ENCODE assay signal across 21 cellular contexts in the genomic region with DNA sequence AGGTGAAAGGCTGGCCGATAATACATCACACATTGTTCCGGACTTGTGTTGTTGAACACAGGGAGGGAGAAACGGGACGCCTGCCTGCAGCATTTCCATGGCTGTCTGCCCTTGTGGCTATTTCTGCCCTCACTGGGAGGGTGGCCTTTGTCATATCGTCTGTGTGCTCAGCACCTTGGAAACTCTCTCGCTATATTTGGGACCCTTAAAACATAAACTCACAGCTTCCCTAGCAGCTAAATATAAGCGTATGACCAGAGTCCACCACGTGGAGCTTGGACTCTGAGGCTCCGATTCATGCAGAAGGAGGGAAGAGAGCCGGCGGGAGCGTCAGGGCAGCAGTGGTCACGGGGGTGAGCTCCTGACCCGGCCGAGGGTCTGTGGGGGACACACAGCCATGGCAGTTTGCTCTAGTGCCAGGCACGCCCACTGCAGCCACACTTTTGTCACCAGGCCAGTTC.
A peak's percentile ranks its signal among the peaks of the same experiment; 100 is the strongest.
DNase-seq lines count a peak whose midpoint lies in the region; ATAC-seq, FAIRE-seq and TF ChIP-seq lines count a peak whose summit lies in the region.
"Had no signal": no experiment of that assay in that cellular context is flagged by ENCODE, and none has a peak within 500 bp of the region (broad histone marks: within the 10 kb centered on the region; RNA-seq: fewer than 3 reads in every experiment).

No MANE protein-coding gene starts in this region.

- BruUV-seq in HepG2 (replicated peaks; lab: Mats Ljungman, UMichigan), result no TSS peak

- H3K4me1 Mint-ChIP-seq in brain, result peaks cover 55% of the 10 kb centered on the region
- H3K4me1 Mint-ChIP-seq: CD8-positive, alpha-beta memory T cell had no signal

- no peaks in the 10 kb centered on the region for H3K79me2 ChIP-seq in HepG2 (ENCODE audit: insufficient read depth, low read length)

- WGBS in heart left ventricle, 4 donors, result 34 to 44% (median 40%) methylated on average over 16 of the region's 16 CpGs
- WGBS in HepG2 (ENCODE audit: low lambda C conversion rate), result 5% methylated on average over 16 of the region's 16 CpGs

- H3K36me3 Mint-ChIP-seq in brain, result peaks cover under 1% of the 10 kb centered on the region
- H3K36me3 Mint-ChIP-seq: CD8-positive, alpha-beta memory T cell had no signal

- H3K27ac ChIP-seq in heart left ventricle (peak overlapping the region; percentile 49 to 92 (median 80)), HepG2 (ENCODE audit: extremely low read length, insufficient read depth, low read length) (no peak overlapping the region)
- H3K27ac ChIP-seq: BLaER1, GM23248, Peyer's patch had no signal

- TF ChIP-seq RAD21 in HepG2 (CRISPR knock-in tag; IDR thresholded peaks at IDR 0.05), result no peak

- H3K9me3 ChIP-seq in heart left ventricle (no peaks in the 10 kb centered on the region), HepG2 (ENCODE audit: low read length) (no peaks in the 10 kb centered on the region)
- H3K9me3 ChIP-seq: BLaER1, Peyer's patch had no signal

- H2AFZ ChIP-seq in HepG2 (ENCODE audit: low read length), result no peak overlapping the region
- H2AFZ ChIP-seq: GM23248 had no signal

- peaks cover 11% of the 10 kb centered on the region for H3K27me3 Mint-ChIP-seq in brain

- TF ChIP-seq POLR2A in heart left ventricle (IDR thresholded peaks at IDR 0.05), result peak; percentile 20 to 53
- no peak for TF ChIP-seq POLR2A in HepG2 (IDR thresholded peaks at IDR 0.05; ENCODE audit: insufficient read depth in 1 of 2, low read depth in 2 of 2, low read length in 2 of 2)

- peaks cover 0 to 26% (median 2%) of the 10 kb centered on the region in 12 donors for H3K4me1 ChIP-seq in heart left ventricle
- H3K4me1 ChIP-seq in HepG2 (ENCODE audit: insufficient read depth, low read length), result peaks cover 12% of the 10 kb centered on the region
- H3K4me1 ChIP-seq: BLaER1, Peyer's patch had no signal

- peak overlapping the region in 3 of 12 donors; percentile 2 to 19 (median 5) for H3K4me3 ChIP-seq in heart left ventricle
- peak overlapping the region in 1 of 3 experiments; percentile 26; a peak in 1 of 6 replicates for H3K4me3 ChIP-seq in HepG2 (replicated peaks in 1 of 3; ENCODE audit: insufficient read depth in 1 of 3, low read depth in 2 of 3, low read length in 3 of 3)
- H3K4me3 ChIP-seq: BLaER1, GM23248, Peyer's patch had no signal

- peak; percentile 97 to 98 (median 98) for ATAC-seq in heart left ventricle
- peak; percentile 52 for ATAC-seq in HepG2
- ATAC-seq in HG02571 (IDR thresholded peaks at IDR 0.05; ENCODE audit: unreplicated experiment), result no peak
- no peak for ATAC-seq in GM18870 (IDR thresholded peaks at IDR 0.05; ENCODE audit: unreplicated experiment)
- ATAC-seq in HG02885 (IDR thresholded peaks at IDR 0.05; ENCODE audit: poor library complexity, unreplicated experiment), result no peak
- ATAC-seq: HCT116 had no signal

- in situ Hi-C loops in HepG2 (cut with HindIII; ENCODE audit: extremely low pct_ligation_motif_present, low pct_unique_long_range_greater_than_20kb), result no loop called here

- H3K9ac ChIP-seq in HepG2 (ENCODE audit: insufficient read depth, low read depth, low read length), result no peak overlapping the region
- H3K9ac ChIP-seq: BLaER1, GM23248 had no signal

- H3K27me3 ChIP-seq in heart left ventricle, result no peaks in the 10 kb centered on the region
- peaks cover 6 to 26% of the 10 kb centered on the region in 2 experiments for H3K27me3 ChIP-seq in HepG2 (ENCODE audit: control insufficient read depth in 1 of 2, insufficient read depth in 2 of 2, low read length in 2 of 2)
- H3K27me3 ChIP-seq: BLaER1, Peyer's patch had no signal

- H3K4me3 Mint-ChIP-seq in brain, result no peak overlapping the region
- H3K4me3 Mint-ChIP-seq: CD8-positive, alpha-beta memory T cell had no signal

- no peaks in the 10 kb centered on the region for H4K20me1 ChIP-seq in HepG2 (ENCODE audit: insufficient read depth, low read length)
- H4K20me1 ChIP-seq: BLaER1 had no signal

- peaks cover 0 to 4% (median 0%) of the 10 kb centered on the region in 5 experiments for H3K9me3 Mint-ChIP-seq in brain
- H3K9me3 Mint-ChIP-seq: CD8-positive, alpha-beta memory T cell had no signal

- TF ChIP-seq EP300 in HepG2 (IDR thresholded peaks at IDR 0.05; ENCODE audit: low read depth in 2 of 2, low read length in 2 of 2), result no peak
- TF ChIP-seq EP300 in HepG2 (CRISPR knock-in tag; IDR thresholded peaks at IDR 0.05; ENCODE audit: borderline replicate concordance), result no peak

- intact Hi-C loops in heart left ventricle (cut with DNase I) (loop anchor here in 1 of 10 donors (1.0 kb wide), 1 partner anchor 12 kb away; no protein-coding TSS in a partner anchor), HepG2 (cut with micrococcal nuclease; ENCODE audit: unreplicated experiment) (no loop called here)

- DNase-seq in heart left ventricle (peak in 4 of 5 donors; percentile 61 to 87 (median 78)), HepG2 (ENCODE audit: low spot score) (no peak), retina (peak; percentile 52), HPDE6-E6E7 (ENCODE audit: extremely low spot score) (no peak)
- DNase-seq: CD8-positive, alpha-beta memory T cell; GDM1; GM23248; NCI-H1092; NCI-H1694; NCI-H524 treated with DMSO at 0.1 percent for 48 hours; Peyer's patch; SIG-M5 had no signal

- peak; percentile 30 for FAIRE-seq in HepG2 (lab: Jason Lieb, UNC)
- FAIRE-seq: A204.1, GM12891, GM18507 had no signal

- peak overlapping the region in 3 of 5 experiments; percentile 42 to 93 (median 85) for H3K27ac Mint-ChIP-seq in brain
- H3K27ac Mint-ChIP-seq: CD8-positive, alpha-beta memory T cell had no signal

- H3K4me2 ChIP-seq in HepG2 (ENCODE audit: low read depth, low read length), result peak overlapping the region; percentile 45
- H3K4me2 ChIP-seq: BLaER1 had no signal

- no peaks in the 10 kb centered on the region for H3K36me3 ChIP-seq in heart left ventricle
- no peaks in the 10 kb centered on the region for H3K36me3 ChIP-seq in HepG2 (replicated peaks in 1 of 2; ENCODE audit: control insufficient read depth in 1 of 2, insufficient read depth in 2 of 2, low read length in 2 of 2)
- H3K36me3 ChIP-seq: BLaER1, Peyer's patch had no signal

- POLR2A ChIA-PET in HepG2 (lab: Yijun Ruan, JAX), result no interaction called here

- TF ChIP-seq CTCF in brain (conservative IDR thresholded peaks at IDR 0.05), result no peak
- no peak for TF ChIP-seq CTCF in heart left ventricle (IDR thresholded peaks at IDR 0.05)
- no peak for TF ChIP-seq CTCF in HepG2 (CRISPR knock-in tag; IDR thresholded peaks at IDR 0.05)

- CTCF ChIA-PET in HepG2 (lab: Yijun Ruan, JAX; ENCODE audit: low intra/inter-chr PET ratio, low total read pairs), result no interaction called here

TF ChIP-seq in HepG2, 621 proteins besides CTCF, POLR2A, EP300 and RAD21 (continues in another document):
- TF ChIP-seq, protein P1, sequence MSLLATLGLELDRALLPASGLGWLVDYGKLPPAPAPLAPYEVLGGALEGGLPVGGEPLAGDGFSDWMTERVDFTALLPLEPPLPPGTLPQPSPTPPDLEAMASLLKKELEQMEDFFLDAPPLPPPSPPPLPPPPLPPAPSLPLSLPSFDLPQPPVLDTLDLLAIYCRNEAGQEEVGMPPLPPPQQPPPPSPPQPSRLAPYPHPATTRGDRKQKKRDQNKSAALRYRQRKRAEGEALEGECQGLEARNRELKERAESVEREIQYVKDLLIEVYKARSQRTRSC (CRISPR knock-in tag; IDR thresholded peaks at IDR 0.05; ENCODE audit: low read depth), result no peak
- TF ChIP-seq YEATS4 (CRISPR knock-in tag; IDR thresholded peaks at IDR 0.05; ENCODE audit: borderline replicate concordance), result 0 out of 2 replicates have a peak, but pooled peaks have one; percentile 29
- TF ChIP-seq ZNF232 (CRISPR knock-in tag; IDR thresholded peaks at IDR 0.05; ENCODE audit: borderline replicate concordance), result 0 out of 2 replicates have a peak, but pooled peaks have one; percentile 25
- no peak for TF ChIP-seq ZNF605 (CRISPR knock-in tag; IDR thresholded peaks at IDR 0.05)
- 0 out of 2 replicates have a peak, but pooled peaks have one; percentile 43 for TF ChIP-seq ZIK1 (CRISPR knock-in tag; IDR thresholded peaks at IDR 0.05; ENCODE audit: borderline replicate concordance, low read depth)
- TF ChIP-seq, protein P2, sequence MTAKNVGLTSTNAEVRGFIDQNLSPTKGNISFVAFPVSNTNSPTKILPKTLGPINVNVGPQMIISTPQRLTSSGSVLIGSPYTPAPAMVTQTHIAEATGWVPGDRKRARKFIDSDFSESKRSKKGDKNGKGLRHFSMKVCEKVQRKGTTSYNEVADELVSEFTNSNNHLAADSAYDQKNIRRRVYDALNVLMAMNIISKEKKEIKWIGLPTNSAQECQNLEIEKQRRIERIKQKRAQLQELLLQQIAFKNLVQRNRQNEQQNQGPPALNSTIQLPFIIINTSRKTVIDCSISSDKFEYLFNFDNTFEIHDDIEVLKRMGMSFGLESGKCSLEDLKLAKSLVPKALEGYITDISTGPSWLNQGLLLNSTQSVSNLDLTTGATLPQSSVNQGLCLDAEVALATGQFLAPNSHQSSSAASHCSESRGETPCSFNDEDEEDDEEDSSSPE (CRISPR knock-in tag; IDR thresholded peaks at IDR 0.05), result peak; percentile 54; the same call in 1 of the 2 replicates
- TF ChIP-seq ZFP37 (CRISPR knock-in tag; IDR thresholded peaks at IDR 0.05; ENCODE audit: borderline replicate concordance), result 0 out of 2 replicates have a peak, but pooled peaks have one; percentile 22
- no peak for TF ChIP-seq FOXJ3 (CRISPR knock-in tag; IDR thresholded peaks at IDR 0.05; ENCODE audit: borderline replicate concordance)
- peak; percentile 23; the same call in 1 of the 2 replicates for TF ChIP-seq ZFY (CRISPR knock-in tag; IDR thresholded peaks at IDR 0.05)
- no peak for TF ChIP-seq SP1 (IDR thresholded peaks at IDR 0.05)
- TF ChIP-seq SP1 (CRISPR knock-in tag; IDR thresholded peaks at IDR 0.05), result no peak
- TF ChIP-seq THAP7 (CRISPR knock-in tag; IDR thresholded peaks at IDR 0.05), result 0 out of 2 replicates have a peak, but pooled peaks have one; percentile 23
- peak; percentile 48; the same call in 1 of the 2 replicates for TF ChIP-seq MYC (CRISPR knock-in tag; IDR thresholded peaks at IDR 0.05; ENCODE audit: borderline replicate concordance)
- TF ChIP-seq SP140L (CRISPR knock-in tag; IDR thresholded peaks at IDR 0.05; ENCODE audit: borderline replicate concordance), result no peak
- no peak for TF ChIP-seq GATAD2A (CRISPR knock-in tag; IDR thresholded peaks at IDR 0.05)
- TF ChIP-seq CHD2 (IDR thresholded peaks at IDR 0.05; ENCODE audit: low read depth, low read length), result no peak
- TF ChIP-seq STAG1 (CRISPR knock-in tag; IDR thresholded peaks at IDR 0.05), result 0 out of 2 replicates have a peak, but pooled peaks have one; percentile 11
- no peak for TF ChIP-seq ZNF616 (CRISPR knock-in tag; IDR thresholded peaks at IDR 0.05; ENCODE audit: low read depth)
- 0 out of 2 replicates have a peak, but pooled peaks have one; percentile 17 for TF ChIP-seq DR1 (CRISPR knock-in tag; IDR thresholded peaks at IDR 0.05)

Comparison
In these comparisons a context has a peak if more than half of its experiments do, and no peak if none do; other contexts are left out.
1. ATAC-seq: peak in heart left ventricle (4 of 4) and HepG2 (single experiment); none in HG02571 (single experiment), GM18870 (single experiment) and HG02885 (single experiment).
2. DNase-seq: peak in heart left ventricle (4 of 5) and retina (single experiment); none in HepG2 (single experiment) and HPDE6-E6E7 (single experiment).
3. POLR2A ChIP-seq: peak in heart left ventricle (2 of 2); none in HepG2 (0 of 2).